In genomic region chr11:59135648-59136461, GRCh38 we compare ENCODE assay signal across 1 cellular context.
TF ChIP-seq lines count a peak whose summit lies in the region.

No MANE protein-coding gene starts in this region.

TF ChIP-seq in HepG2, 621 proteins besides CTCF, POLR2A, EP300 and RAD21 (continued from another document and continues in another):
- TF ChIP-seq KDM6A (CRISPR knock-in tag; IDR thresholded peaks at IDR 0.05; ENCODE audit: low read depth), result peak; percentile 5; the same call in 1 of the 2 replicates
- no peak for TF ChIP-seq ZNF101 (CRISPR knock-in tag; IDR thresholded peaks at IDR 0.05; ENCODE audit: borderline replicate concordance, low read depth)
- peak; percentile 63; the same call in 1 of the 2 replicates for TF ChIP-seq HOXA5 (CRISPR knock-in tag; IDR thresholded peaks at IDR 0.05)
- TF ChIP-seq YY1 (IDR thresholded peaks at IDR 0.05; ENCODE audit: insufficient read depth, insufficient replicate concordance, low read depth, low read length), result peak; percentile 54
- TF ChIP-seq PITX1 (CRISPR knock-in tag; IDR thresholded peaks at IDR 0.05), result 0 out of 2 replicates have a peak, but pooled peaks have one; percentile 26
- TF ChIP-seq KDM5B (CRISPR knock-in tag; IDR thresholded peaks at IDR 0.05; ENCODE audit: borderline replicate concordance), result peak; percentile 46; the same call in 1 of the 2 replicates
- peak; percentile 60; the same call in 1 of the 2 replicates for TF ChIP-seq SP5 (CRISPR knock-in tag; IDR thresholded peaks at IDR 0.05; ENCODE audit: borderline replicate concordance, low read depth)
- peak; percentile 23 for TF ChIP-seq HNRNPLL (IDR thresholded peaks at IDR 0.05; ENCODE audit: low read depth, low read length, poor library complexity, severe bottlenecking)
- peak; percentile 45; the same call in 1 of the 2 replicates for TF ChIP-seq TBX2 (CRISPR knock-in tag; IDR thresholded peaks at IDR 0.05; ENCODE audit: borderline replicate concordance)
- no peak for TF ChIP-seq ZNF709 (CRISPR knock-in tag; IDR thresholded peaks at IDR 0.05)
- TF ChIP-seq MBNL3 (CRISPR knock-in tag; conservative IDR thresholded peaks at IDR 0.05), result no peak
- peak; percentile 93 for TF ChIP-seq STAG1 (CRISPR knock-in tag; IDR thresholded peaks at IDR 0.05)
- TF ChIP-seq AGO1 (IDR thresholded peaks at IDR 0.05; ENCODE audit: low read depth, low read length, poor library complexity, severe bottlenecking), result no peak
- TF ChIP-seq ZMYM4 (CRISPR knock-in tag; IDR thresholded peaks at IDR 0.05), result peak; percentile 77; the same call in 1 of the 2 replicates
- TF ChIP-seq ZNF792 (CRISPR knock-in tag; IDR thresholded peaks at IDR 0.05), result peak; percentile 55; the same call in 1 of the 2 replicates
- TF ChIP-seq ZNF207 (IDR thresholded peaks at IDR 0.05; ENCODE audit: borderline replicate concordance), result no peak
- TF ChIP-seq ZSCAN21 (CRISPR knock-in tag; IDR thresholded peaks at IDR 0.05; ENCODE audit: borderline replicate concordance), result peak; percentile 29; the same call in 1 of the 2 replicates
- 0 out of 2 replicates have a peak, but pooled peaks have one; percentile 30 for TF ChIP-seq HOXA3 (CRISPR knock-in tag; IDR thresholded peaks at IDR 0.05)
- TF ChIP-seq ARID2 (CRISPR knock-in tag; IDR thresholded peaks at IDR 0.05; ENCODE audit: borderline replicate concordance), result 0 out of 2 replicates have a peak, but pooled peaks have one; percentile 62
- no peak for TF ChIP-seq ZNF33A (CRISPR knock-in tag; IDR thresholded peaks at IDR 0.05; ENCODE audit: borderline replicate concordance)
- TF ChIP-seq ZC3H13 (CRISPR knock-in tag; IDR thresholded peaks at IDR 0.05), result no peak
- TF ChIP-seq, protein P1, sequence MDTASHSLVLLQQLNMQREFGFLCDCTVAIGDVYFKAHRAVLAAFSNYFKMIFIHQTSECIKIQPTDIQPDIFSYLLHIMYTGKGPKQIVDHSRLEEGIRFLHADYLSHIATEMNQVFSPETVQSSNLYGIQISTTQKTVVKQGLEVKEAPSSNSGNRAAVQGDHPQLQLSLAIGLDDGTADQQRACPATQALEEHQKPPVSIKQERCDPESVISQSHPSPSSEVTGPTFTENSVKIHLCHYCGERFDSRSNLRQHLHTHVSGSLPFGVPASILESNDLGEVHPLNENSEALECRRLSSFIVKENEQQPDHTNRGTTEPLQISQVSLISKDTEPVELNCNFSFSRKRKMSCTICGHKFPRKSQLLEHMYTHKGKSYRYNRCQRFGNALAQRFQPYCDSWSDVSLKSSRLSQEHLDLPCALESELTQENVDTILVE (CRISPR knock-in tag; IDR thresholded peaks at IDR 0.05), result no peak
- TF ChIP-seq GABPA (IDR thresholded peaks at IDR 0.05; ENCODE audit: low read depth, low read length), result no peak
- no peak for TF ChIP-seq GABPA (CRISPR knock-in tag; IDR thresholded peaks at IDR 0.05; ENCODE audit: low read depth)
- TF ChIP-seq ZNF891 (CRISPR knock-in tag; IDR thresholded peaks at IDR 0.05), result peak; percentile 42; the same call in 1 of the 2 replicates
- TF ChIP-seq SMAD1 (CRISPR knock-in tag; IDR thresholded peaks at IDR 0.05; ENCODE audit: borderline replicate concordance, low read depth), result 0 out of 2 replicates have a peak, but pooled peaks have one; percentile 39
- TF ChIP-seq ZNF772 (CRISPR knock-in tag; IDR thresholded peaks at IDR 0.05), result 0 out of 2 replicates have a peak, but pooled peaks have one; percentile 11
- TF ChIP-seq ZNF546 (CRISPR knock-in tag; conservative IDR thresholded peaks at IDR 0.05), result 0 out of 2 replicates have a peak, but pooled peaks have one; percentile 36
- peak; percentile 68; the same call in 1 of the 2 replicates for TF ChIP-seq GATAD1 (CRISPR knock-in tag; IDR thresholded peaks at IDR 0.05)
- peak; percentile 46; the same call in 1 of the 2 replicates for TF ChIP-seq PRDM10 (CRISPR knock-in tag; IDR thresholded peaks at IDR 0.05; ENCODE audit: low read depth)
- peak; percentile 36; the same call in 1 of the 2 replicates for TF ChIP-seq ZNF563 (CRISPR knock-in tag; IDR thresholded peaks at IDR 0.05)
- no peak for TF ChIP-seq GTF3A (CRISPR knock-in tag; conservative IDR thresholded peaks at IDR 0.05)
- no peak for TF ChIP-seq MNT (IDR thresholded peaks at IDR 0.05)
- TF ChIP-seq ASH2L (IDR thresholded peaks at IDR 0.05; ENCODE audit: insufficient read length, low read depth, low read length), result no peak
- TF ChIP-seq ZNF556 (CRISPR knock-in tag; IDR thresholded peaks at IDR 0.05; ENCODE audit: borderline replicate concordance), result 0 out of 2 replicates have a peak, but pooled peaks have one; percentile 57
- TF ChIP-seq ZNF124 (CRISPR knock-in tag; IDR thresholded peaks at IDR 0.05), result peak; percentile 80; the same call in 1 of the 2 replicates
- TF ChIP-seq SNAPC4 (CRISPR knock-in tag; IDR thresholded peaks at IDR 0.05), result no peak
- TF ChIP-seq ZNF230 (CRISPR knock-in tag; IDR thresholded peaks at IDR 0.05), result 0 out of 2 replicates have a peak, but pooled peaks have one; percentile 37
- no peak for TF ChIP-seq TEF (CRISPR knock-in tag; IDR thresholded peaks at IDR 0.05)
- peak; percentile 59; the same call in 1 of the 2 replicates for TF ChIP-seq CBX5 (CRISPR knock-in tag; IDR thresholded peaks at IDR 0.05; ENCODE audit: borderline replicate concordance)
- 0 out of 2 replicates have a peak, but pooled peaks have one; percentile 26 for TF ChIP-seq ZNF354B (CRISPR knock-in tag; IDR thresholded peaks at IDR 0.05)
- no peak for TF ChIP-seq U2AF1 (optimal IDR thresholded peaks at IDR 0.05; ENCODE audit: low read depth, low read length)
- peak; percentile 69 for TF ChIP-seq IRF2 (CRISPR knock-in tag; IDR thresholded peaks at IDR 0.05)
- peak; percentile 28; the same call in 1 of the 2 replicates for TF ChIP-seq SIN3B (IDR thresholded peaks at IDR 0.05; ENCODE audit: low read length)
- TF ChIP-seq, protein P2, sequence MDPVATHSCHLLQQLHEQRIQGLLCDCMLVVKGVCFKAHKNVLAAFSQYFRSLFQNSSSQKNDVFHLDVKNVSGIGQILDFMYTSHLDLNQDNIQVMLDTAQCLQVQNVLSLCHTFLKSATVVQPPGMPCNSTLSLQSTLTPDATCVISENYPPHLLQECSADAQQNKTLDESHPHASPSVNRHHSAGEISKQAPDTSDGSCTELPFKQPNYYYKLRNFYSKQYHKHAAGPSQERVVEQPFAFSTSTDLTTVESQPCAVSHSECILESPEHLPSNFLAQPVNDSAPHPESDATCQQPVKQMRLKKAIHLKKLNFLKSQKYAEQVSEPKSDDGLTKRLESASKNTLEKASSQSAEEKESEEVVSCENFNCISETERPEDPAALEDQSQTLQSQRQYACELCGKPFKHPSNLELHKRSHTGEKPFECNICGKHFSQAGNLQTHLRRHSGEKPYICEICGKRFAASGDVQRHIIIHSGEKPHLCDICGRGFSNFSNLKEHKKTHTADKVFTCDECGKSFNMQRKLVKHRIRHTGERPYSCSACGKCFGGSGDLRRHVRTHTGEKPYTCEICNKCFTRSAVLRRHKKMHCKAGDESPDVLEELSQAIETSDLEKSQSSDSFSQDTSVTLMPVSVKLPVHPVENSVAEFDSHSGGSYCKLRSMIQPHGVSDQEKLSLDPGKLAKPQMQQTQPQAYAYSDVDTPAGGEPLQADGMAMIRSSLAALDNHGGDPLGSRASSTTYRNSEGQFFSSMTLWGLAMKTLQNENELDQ (CRISPR knock-in tag; IDR thresholded peaks at IDR 0.05; ENCODE audit: borderline replicate concordance), result no peak
- TF ChIP-seq NONO (IDR thresholded peaks at IDR 0.05), result no peak
- peak; percentile 58; the same call in 1 of the 2 replicates for TF ChIP-seq NONO (CRISPR knock-in tag; conservative IDR thresholded peaks at IDR 0.05)
- TF ChIP-seq RFXAP (CRISPR knock-in tag; IDR thresholded peaks at IDR 0.05; ENCODE audit: borderline replicate concordance), result peak; percentile 31; the same call in 1 of the 2 replicates
- peak; percentile 20; the same call in 1 of the 2 replicates for TF ChIP-seq ZNF350 (CRISPR knock-in tag; IDR thresholded peaks at IDR 0.05; ENCODE audit: borderline replicate concordance, low read depth)
- peak; percentile 44; the same call in 1 of the 2 replicates for TF ChIP-seq SALL1 (CRISPR knock-in tag; IDR thresholded peaks at IDR 0.05)
- TF ChIP-seq ZNF543 (CRISPR knock-in tag; IDR thresholded peaks at IDR 0.05), result no peak
- peak; percentile 42; the same call in 1 of the 2 replicates for TF ChIP-seq RXRA (CRISPR knock-in tag; IDR thresholded peaks at IDR 0.05)
- TF ChIP-seq GATAD2A (CRISPR knock-in tag; IDR thresholded peaks at IDR 0.05), result peak; percentile 59
- TF ChIP-seq MIER3 (CRISPR knock-in tag; IDR thresholded peaks at IDR 0.05; ENCODE audit: borderline replicate concordance), result no peak
- TF ChIP-seq CREB1 (IDR thresholded peaks at IDR 0.05), result no peak
- no peak for TF ChIP-seq CREB1 (CRISPR knock-in tag; IDR thresholded peaks at IDR 0.05)
